11 cellular contexts compared by ENCODE assay signal in genomic region chr2:47043891-47044239, GRCh38.
DNase-seq lines count a peak whose midpoint lies in the region; ATAC-seq and TF ChIP-seq lines count a peak whose summit lies in the region.
"Had no signal": no experiment of that assay in that cellular context is flagged by ENCODE, and none has a peak within 500 bp of the region (broad histone marks: within the 10 kb centered on the region; RNA-seq: fewer than 3 reads in every experiment).

No MANE protein-coding gene starts in this region.

- H3K9me3 Mint-ChIP-seq in neural progenitor cell: no peaks in the 10 kb centered on the region
- H3K9me3 Mint-ChIP-seq in activated T-cell treated with anti-CD3 and anti-CD28 coated beads, Interleukin-2, amount 50 U/mL, for 24 hours: no peaks in the 10 kb centered on the region
- H3K9me3 Mint-ChIP-seq: CD4-positive, alpha-beta T cell had no signal

- H3K27me3 Mint-ChIP-seq in neural progenitor cell (ENCODE audit: insufficient read depth, low read depth): peaks cover 19% of the 10 kb centered on the region
- no peaks in the 10 kb centered on the region for H3K27me3 Mint-ChIP-seq in activated T-cell treated with anti-CD3 and anti-CD28 coated beads, Interleukin-2, amount 50 U/mL, for 24 hours
- H3K27me3 Mint-ChIP-seq: CD4-positive, alpha-beta T cell had no signal

- no peak overlapping the region for H2AFZ ChIP-seq in neural progenitor cell (replicated peaks)

- no peak for TF ChIP-seq EP300 in Ishikawa (IDR thresholded peaks at IDR 0.05; ENCODE audit: borderline replicate concordance)

- H3K4me3 ChIP-seq in coronary artery (no peak overlapping the region), neural progenitor cell (no peak overlapping the region)

- no peaks in the 10 kb centered on the region for H3K9me3 ChIP-seq in neural progenitor cell (ENCODE audit: low read depth)

- no peak for ATAC-seq in GM18519 (IDR thresholded peaks at IDR 0.05; ENCODE audit: low FRiP score, unreplicated experiment)

- no peaks in the 10 kb centered on the region for H3K79me2 ChIP-seq in neural progenitor cell (ENCODE audit: low read depth)

- peaks cover 22% of the 10 kb centered on the region for H3K36me3 Mint-ChIP-seq in neural progenitor cell
- H3K36me3 Mint-ChIP-seq in activated T-cell treated with anti-CD3 and anti-CD28 coated beads, Interleukin-2, amount 50 U/mL, for 24 hours (ENCODE audit: low read depth): peaks cover 90% of the 10 kb centered on the region

- TF ChIP-seq RAD21 in Ishikawa (IDR thresholded peaks at IDR 0.05; ENCODE audit: low read depth): no peak

- TF ChIP-seq CTCF in coronary artery (IDR thresholded peaks at IDR 0.05): no peak
- TF ChIP-seq CTCF in neural progenitor cell (IDR thresholded peaks at IDR 0.05): no peak

- peak; percentile 44 for DNase-seq in 8988T
- no peak for DNase-seq in coronary artery (ENCODE audit: low spot score)
- no peak for DNase-seq in neural progenitor cell (ENCODE audit: low spot score)
- DNase-seq in activated T-cell treated with anti-CD3 and anti-CD28 coated beads, Interleukin-2, amount 50 U/mL, for 24 hours: no peak
- DNase-seq in iPS-NIHi11 (ENCODE audit: low spot score): no peak
- no peak for DNase-seq in retina
- DNase-seq: CD4-positive, alpha-beta T cell; NK-92 treated with Interleukin-12 subunit alpha and Interleukin-12 subunit beta, amount 100 ng/mL, for 24 hours; stimulated activated CD4-positive, alpha-beta T cell treated with anti-CD3 and anti-CD28 coated beads, Interleukin-12 subunit alpha, Interleukin-12 subunit beta, amount 100 ng/mL, for 4 hours had no signal

- H3F3A ChIP-seq in neural progenitor cell (ENCODE audit: low read depth): no peaks in the 10 kb centered on the region

- H3K4me1 ChIP-seq in neural progenitor cell: peaks cover 13% of the 10 kb centered on the region

- no peak overlapping the region for H3K27ac Mint-ChIP-seq in neural progenitor cell
- no peak overlapping the region for H3K27ac Mint-ChIP-seq in activated T-cell treated with anti-CD3 and anti-CD28 coated beads, Interleukin-2, amount 50 U/mL, for 24 hours
- H3K27ac Mint-ChIP-seq: CD4-positive, alpha-beta T cell had no signal

- no peak overlapping the region for H3K4me2 ChIP-seq in neural progenitor cell

- H3K9ac ChIP-seq in neural progenitor cell: no peak overlapping the region

- H3K4me1 Mint-ChIP-seq in neural progenitor cell: peaks cover 69% of the 10 kb centered on the region
- H3K4me1 Mint-ChIP-seq in activated T-cell treated with anti-CD3 and anti-CD28 coated beads, Interleukin-2, amount 50 U/mL, for 24 hours (ENCODE audit: low read depth): peaks cover 6% of the 10 kb centered on the region

- H3K4me3 Mint-ChIP-seq in neural progenitor cell: peak overlapping the region; percentile 5
- H3K4me3 Mint-ChIP-seq in activated T-cell treated with anti-CD3 and anti-CD28 coated beads, Interleukin-2, amount 50 U/mL, for 24 hours: no peak overlapping the region
- H3K4me3 Mint-ChIP-seq: CD4-positive, alpha-beta T cell had no signal

- H4K20me1 ChIP-seq in neural progenitor cell (ENCODE audit: low read depth): no peaks in the 10 kb centered on the region

- H3K36me3 ChIP-seq in neural progenitor cell: no peaks in the 10 kb centered on the region

- no peaks in the 10 kb centered on the region for H3K27me3 ChIP-seq in neural progenitor cell

- H3K27ac ChIP-seq in coronary artery (peak overlapping the region; percentile 84 to 91), neural progenitor cell (no peak overlapping the region)

TF ChIP-seq in Ishikawa, 13 proteins besides CTCF, POLR2A, EP300 and RAD21:
- TF ChIP-seq NFIC (IDR thresholded peaks at IDR 0.05) (peak; percentile 2; the same call in 1 of the 2 replicates), CEBPB (IDR thresholded peaks at IDR 0.05) (no peak), FOXM1 (IDR thresholded peaks at IDR 0.05; ENCODE audit: borderline replicate concordance, low read depth) (no peak)
- TF ChIP-seq, protein P1, sequence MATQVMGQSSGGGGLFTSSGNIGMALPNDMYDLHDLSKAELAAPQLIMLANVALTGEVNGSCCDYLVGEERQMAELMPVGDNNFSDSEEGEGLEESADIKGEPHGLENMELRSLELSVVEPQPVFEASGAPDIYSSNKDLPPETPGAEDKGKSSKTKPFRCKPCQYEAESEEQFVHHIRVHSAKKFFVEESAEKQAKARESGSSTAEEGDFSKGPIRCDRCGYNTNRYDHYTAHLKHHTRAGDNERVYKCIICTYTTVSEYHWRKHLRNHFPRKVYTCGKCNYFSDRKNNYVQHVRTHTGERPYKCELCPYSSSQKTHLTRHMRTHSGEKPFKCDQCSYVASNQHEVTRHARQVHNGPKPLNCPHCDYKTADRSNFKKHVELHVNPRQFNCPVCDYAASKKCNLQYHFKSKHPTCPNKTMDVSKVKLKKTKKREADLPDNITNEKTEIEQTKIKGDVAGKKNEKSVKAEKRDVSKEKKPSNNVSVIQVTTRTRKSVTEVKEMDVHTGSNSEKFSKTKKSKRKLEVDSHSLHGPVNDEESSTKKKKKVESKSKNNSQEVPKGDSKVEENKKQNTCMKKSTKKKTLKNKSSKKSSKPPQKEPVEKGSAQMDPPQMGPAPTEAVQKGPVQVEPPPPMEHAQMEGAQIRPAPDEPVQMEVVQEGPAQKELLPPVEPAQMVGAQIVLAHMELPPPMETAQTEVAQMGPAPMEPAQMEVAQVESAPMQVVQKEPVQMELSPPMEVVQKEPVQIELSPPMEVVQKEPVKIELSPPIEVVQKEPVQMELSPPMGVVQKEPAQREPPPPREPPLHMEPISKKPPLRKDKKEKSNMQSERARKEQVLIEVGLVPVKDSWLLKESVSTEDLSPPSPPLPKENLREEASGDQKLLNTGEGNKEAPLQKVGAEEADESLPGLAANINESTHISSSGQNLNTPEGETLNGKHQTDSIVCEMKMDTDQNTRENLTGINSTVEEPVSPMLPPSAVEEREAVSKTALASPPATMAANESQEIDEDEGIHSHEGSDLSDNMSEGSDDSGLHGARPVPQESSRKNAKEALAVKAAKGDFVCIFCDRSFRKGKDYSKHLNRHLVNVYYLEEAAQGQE (IDR thresholded peaks at IDR 0.05; ENCODE audit: low read depth): peak; percentile 64
